In genomic region chr14:54773171-54774006, GRCh38 we compare ENCODE assay signal across 8 cellular contexts.
DNase-seq lines count a peak whose midpoint lies in the region; ATAC-seq and TF ChIP-seq lines count a peak whose summit lies in the region.

No MANE protein-coding gene starts in this region.

- no peaks in the 10 kb centered on the region for H3K36me3 Mint-ChIP-seq in H9 (ENCODE audit: insufficient read depth in 1 of 3, low read depth in 3 of 3)
- H3K36me3 Mint-ChIP-seq in T-cell = no peaks in the 10 kb centered on the region

- H3K4me1 ChIP-seq in DOHH2 (ENCODE audit: control insufficient read depth, low read length) (peaks cover 18% of the 10 kb centered on the region), H9 (ENCODE audit: insufficient read depth, low read length) (peaks cover 9% of the 10 kb centered on the region; the same call in 1 of the 2 replicates), left ventricle myocardium inferior (peaks cover 95% of the 10 kb centered on the region), prostate gland (replicated peaks) (no peaks in the 10 kb centered on the region), uterus (peaks cover 5 to 6% of the 10 kb centered on the region in 2 donors)

- H4K91ac ChIP-seq in H9 (ENCODE audit: insufficient read length, low read depth, low read length) = no peak overlapping the region

- H3K9me3 ChIP-seq in DOHH2 (ENCODE audit: control insufficient read depth, insufficient read depth, low read length) (no peaks in the 10 kb centered on the region), H9 (ENCODE audit: control insufficient read depth, low read depth, low read length) (no peaks in the 10 kb centered on the region), left ventricle myocardium inferior (replicated peaks) (no peaks in the 10 kb centered on the region), prostate gland (no peaks in the 10 kb centered on the region), uterus (no peaks in the 10 kb centered on the region)

- H3K27ac ChIP-seq in DOHH2 (ENCODE audit: low read depth, low read length) (no peak overlapping the region), H9 (ENCODE audit: insufficient read length, low read depth, low read length) (no peak overlapping the region), left ventricle myocardium inferior (replicated peaks) (peak overlapping the region; percentile 91), prostate gland (peak overlapping the region; percentile 67 to 78), uterus (peak overlapping the region; percentile 95 to 97)

- no peak overlapping the region for H2BK20ac ChIP-seq in H9 (ENCODE audit: low read depth, low read length, poor library complexity, severe bottlenecking)

- H2BK120ac ChIP-seq in H9 (ENCODE audit: low read depth, low read length, poor library complexity, severe bottlenecking) = no peak overlapping the region

- peak overlapping the region; percentile 19 for H3K4me2 ChIP-seq in DOHH2 (ENCODE audit: low read length)
- H3K4me2 ChIP-seq in H9 (ENCODE audit: insufficient read depth, insufficient read length, low read length) = no peak overlapping the region

- POLR2A ChIA-PET in T-cell (lab: Charles Lee) = interaction anchor here in 1 of 2 donors (0.8 kb wide), 1 partner anchor 209 kb away, joined by 5 read pairs; no protein-coding TSS in a partner anchor

- H3K36me3 ChIP-seq in DOHH2 (ENCODE audit: control insufficient read depth, low read length) = no peaks in the 10 kb centered on the region
- H3K36me3 ChIP-seq in left ventricle myocardium inferior = peaks cover 24% of the 10 kb centered on the region
- no peaks in the 10 kb centered on the region for H3K36me3 ChIP-seq in prostate gland
- no peaks in the 10 kb centered on the region for H3K36me3 ChIP-seq in uterus

- H3K4me1 Mint-ChIP-seq in H9 (peaks cover 18 to 19% of the 10 kb centered on the region in 2 experiments), T-cell (peaks cover 29 to 33% (median 31%) of the 10 kb centered on the region in 3 donors)

- no peak overlapping the region for H3K56ac ChIP-seq in H9 (ENCODE audit: insufficient read length, low read depth, low read length)

- no peak overlapping the region for H3T11ph ChIP-seq in H9 (ENCODE audit: low read length)

- ATAC-seq in T-cell (replicated peaks in 1 of 4) = peak; percentile 58 to 80 (median 72)

- H2AFZ ChIP-seq in H9 (ENCODE audit: low read length) = no peak overlapping the region

- H4K5ac ChIP-seq in H9 (ENCODE audit: insufficient read length, low read depth, low read length) = no peak overlapping the region

- H2BK12ac ChIP-seq in H9 (ENCODE audit: insufficient read length, low read depth, low read length) = no peak overlapping the region

- H3K4me3 ChIP-seq in DOHH2 (ENCODE audit: low read length) (no peak overlapping the region), left ventricle myocardium inferior (peak overlapping the region; percentile 22), prostate gland (no peak overlapping the region), uterus (no peak overlapping the region)

- H3K14ac ChIP-seq in H9 (ENCODE audit: insufficient read depth, low read length) = no peak overlapping the region

- H2BK15ac ChIP-seq in H9 (ENCODE audit: low read depth, low read length) = no peak overlapping the region

- no peaks in the 10 kb centered on the region for H4K20me1 ChIP-seq in DOHH2 (ENCODE audit: control insufficient read depth, insufficient read depth, low read depth, low read length)
- H4K20me1 ChIP-seq in H9 (ENCODE audit: control insufficient read depth, insufficient read depth, insufficient read length) = no peaks in the 10 kb centered on the region

- H3K9ac ChIP-seq in H9 (ENCODE audit: extremely low read depth, insufficient read length, low read length) = no peak overlapping the region

- no peak overlapping the region for H3K4ac ChIP-seq in H9 (ENCODE audit: low read depth, low read length)

- H3K4me3 Mint-ChIP-seq in H9 (no peak overlapping the region), T-cell (peak overlapping the region; percentile 49 to 64 (median 62))

- no peaks in the 10 kb centered on the region for H3K9me3 Mint-ChIP-seq in H9
- no peaks in the 10 kb centered on the region for H3K9me3 Mint-ChIP-seq in T-cell

- intact Hi-C loops in left ventricle myocardium inferior (cut with micrococcal nuclease) = loop anchor here (2.0 to 5.0 kb wide), 2 partner anchors 81 to 209 kb away; no protein-coding TSS in a partner anchor
- intact Hi-C loops in prostate gland (cut with DNase I) = loop anchor here (1.0 to 5.0 kb wide), 2 partner anchors 81 to 208 kb away; no protein-coding TSS in a partner anchor
- intact Hi-C loops in uterus (cut with DNase I; ENCODE audit: low total_unique reads) = loop anchor here (5.0 kb wide), 1 partner anchor 206 kb away; the partner anchor contains the start of gene SAMD4A

- H3K27ac Mint-ChIP-seq in H9 = peak overlapping the region in 2 of 3 experiments; percentile 84 to 86; a peak in 3 of 7 replicates
- peak overlapping the region; percentile 82 to 83 for H3K27ac Mint-ChIP-seq in T-cell

- H3K27me3 Mint-ChIP-seq in H9 (ENCODE audit: low read depth) = no peaks in the 10 kb centered on the region; the same call in 1 of the 2 replicates
- H3K27me3 Mint-ChIP-seq in T-cell = peaks cover 3 to 4% of the 10 kb centered on the region in 2 donors

- no peaks in the 10 kb centered on the region for H3K23me2 ChIP-seq in H9 (ENCODE audit: insufficient read length, low read depth, low read length, poor library complexity, severe bottlenecking)

- no peaks in the 10 kb centered on the region for H3F3A ChIP-seq in DOHH2 (ENCODE audit: control insufficient read depth, insufficient read depth)

- H2AK5ac ChIP-seq in H9 (ENCODE audit: insufficient read length, low read length) = no peak overlapping the region

- no peaks in the 10 kb centered on the region for H3K79me1 ChIP-seq in H9 (ENCODE audit: insufficient read depth, low read depth, low read length, poor library complexity, severe bottlenecking)

- peak; percentile 2 for TF ChIP-seq POLR2A in prostate gland (IDR thresholded peaks at IDR 0.05)
- peak in 1 of 2 donors; percentile 30 for TF ChIP-seq POLR2A in uterus (IDR thresholded peaks at IDR 0.05)

- no peak overlapping the region for H3K23ac ChIP-seq in H9 (ENCODE audit: insufficient read length, low read depth, low read length)

- DNase-seq in H9 (peak; percentile 94), MV-4-11 (lab: John Stamatoyannopoulos, UW) (peak; percentile 88), T-cell (peak; percentile 13 to 73 (median 54)), amygdala (lab: John Stamatoyannopoulos, UW) (peak in 40 of 56 donors; percentile 21 to 72 (median 44)), left ventricle myocardium inferior (peak; percentile 78), prostate gland (ENCODE audit: low spot score) (peak; percentile 70), uterus (peak; percentile 90 to 93)

- TF ChIP-seq CTCF in DOHH2 (IDR thresholded peaks at IDR 0.05; ENCODE audit: low read depth, low read length, poor library complexity, severe bottlenecking) (peak; percentile 48), H9 (conservative IDR thresholded peaks at IDR 0.05) (peak; percentile 68), left ventricle myocardium inferior (IDR thresholded peaks at IDR 0.05; ENCODE audit: borderline replicate concordance) (peak; percentile 73), prostate gland (IDR thresholded peaks at IDR 0.05) (peak; percentile 38 to 77 (median 58)), uterus (IDR thresholded peaks at IDR 0.05) (peak; percentile 67 to 92 (median 76))

- CTCF ChIA-PET in T-cell (lab: Charles Lee) = interaction anchor here (0.5 to 5.3 kb wide), 24 partner anchors 9 to 852 kb away, joined by 3 to 97 read pairs (median 4); partner anchors contain the start of genes SAMD4A (in 2 of the 2), CGRRF1 (in 1 of the 2) and GCH1 (in 1 of the 2)

- peak overlapping the region; percentile 29 for H3K18ac ChIP-seq in H9 (ENCODE audit: insufficient read length, low read depth, low read length)

- H4K8ac ChIP-seq in H9 (replicated peaks; ENCODE audit: insufficient read length, low read depth, low read length) = no peak overlapping the region

- peaks cover 18% of the 10 kb centered on the region for H3K27me3 ChIP-seq in DOHH2 (ENCODE audit: control insufficient read depth, low read length)
- no peaks in the 10 kb centered on the region for H3K27me3 ChIP-seq in H9 (ENCODE audit: insufficient read depth, low read length)
- H3K27me3 ChIP-seq in left ventricle myocardium inferior (ENCODE audit: low read depth) = no peaks in the 10 kb centered on the region
- no peaks in the 10 kb centered on the region for H3K27me3 ChIP-seq in prostate gland (replicated peaks; ENCODE audit: insufficient read depth)
- no peaks in the 10 kb centered on the region for H3K27me3 ChIP-seq in uterus

- H3K9me2 ChIP-seq in DOHH2 (replicated peaks; ENCODE audit: control insufficient read depth, low read length) = no peaks in the 10 kb centered on the region

- H3K79me2 ChIP-seq in DOHH2 (ENCODE audit: control insufficient read depth, low read length) (no peaks in the 10 kb centered on the region), H9 (ENCODE audit: insufficient read depth, low read length) (no peaks in the 10 kb centered on the region)

- H2BK5ac ChIP-seq in H9 (ENCODE audit: insufficient read length, low read length) = no peak overlapping the region

- no CpG with 5 or more reads among the region's 19 CpGs for WGBS in H9 (ENCODE audit: extremely low coverage, insufficient read length, low lambda C conversion rate)
- 24% methylated on average over 15 of the region's 19 CpGs for WGBS in prostate gland

Comparison
In these comparisons a context has a peak if more than half of its experiments do, and no peak if none do; other contexts are left out.
1. H3K27ac ChIP-seq: peak in left ventricle myocardium inferior (single experiment), prostate gland (2 of 2) and uterus (2 of 2); none in DOHH2 (single experiment) and H9 (single experiment).
2. H3K4me3 Mint-ChIP-seq: peak in T-cell (3 of 3); none in H9 (0 of 2).
3. Peak in every context shown above with its lines, with median percentiles within 50 percentile points of each other: CTCF ChIP-seq and DNase-seq.